In genomic region chr9:23824241-23825142, GRCh38 we compare ENCODE assay signal across 2 cellular contexts.
TF ChIP-seq lines count a peak whose summit lies in the region.

No MANE protein-coding gene starts in this region.

TF ChIP-seq in HEK293, 187 proteins besides CTCF, POLR2A, EP300 and RAD21 (continued from another document):
- TF ChIP-seq, protein P1, sequence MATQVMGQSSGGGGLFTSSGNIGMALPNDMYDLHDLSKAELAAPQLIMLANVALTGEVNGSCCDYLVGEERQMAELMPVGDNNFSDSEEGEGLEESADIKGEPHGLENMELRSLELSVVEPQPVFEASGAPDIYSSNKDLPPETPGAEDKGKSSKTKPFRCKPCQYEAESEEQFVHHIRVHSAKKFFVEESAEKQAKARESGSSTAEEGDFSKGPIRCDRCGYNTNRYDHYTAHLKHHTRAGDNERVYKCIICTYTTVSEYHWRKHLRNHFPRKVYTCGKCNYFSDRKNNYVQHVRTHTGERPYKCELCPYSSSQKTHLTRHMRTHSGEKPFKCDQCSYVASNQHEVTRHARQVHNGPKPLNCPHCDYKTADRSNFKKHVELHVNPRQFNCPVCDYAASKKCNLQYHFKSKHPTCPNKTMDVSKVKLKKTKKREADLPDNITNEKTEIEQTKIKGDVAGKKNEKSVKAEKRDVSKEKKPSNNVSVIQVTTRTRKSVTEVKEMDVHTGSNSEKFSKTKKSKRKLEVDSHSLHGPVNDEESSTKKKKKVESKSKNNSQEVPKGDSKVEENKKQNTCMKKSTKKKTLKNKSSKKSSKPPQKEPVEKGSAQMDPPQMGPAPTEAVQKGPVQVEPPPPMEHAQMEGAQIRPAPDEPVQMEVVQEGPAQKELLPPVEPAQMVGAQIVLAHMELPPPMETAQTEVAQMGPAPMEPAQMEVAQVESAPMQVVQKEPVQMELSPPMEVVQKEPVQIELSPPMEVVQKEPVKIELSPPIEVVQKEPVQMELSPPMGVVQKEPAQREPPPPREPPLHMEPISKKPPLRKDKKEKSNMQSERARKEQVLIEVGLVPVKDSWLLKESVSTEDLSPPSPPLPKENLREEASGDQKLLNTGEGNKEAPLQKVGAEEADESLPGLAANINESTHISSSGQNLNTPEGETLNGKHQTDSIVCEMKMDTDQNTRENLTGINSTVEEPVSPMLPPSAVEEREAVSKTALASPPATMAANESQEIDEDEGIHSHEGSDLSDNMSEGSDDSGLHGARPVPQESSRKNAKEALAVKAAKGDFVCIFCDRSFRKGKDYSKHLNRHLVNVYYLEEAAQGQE (tag by site-specific recombination; IDR thresholded peaks at IDR 0.05) = peak; percentile 90
- TF ChIP-seq, protein P2, sequence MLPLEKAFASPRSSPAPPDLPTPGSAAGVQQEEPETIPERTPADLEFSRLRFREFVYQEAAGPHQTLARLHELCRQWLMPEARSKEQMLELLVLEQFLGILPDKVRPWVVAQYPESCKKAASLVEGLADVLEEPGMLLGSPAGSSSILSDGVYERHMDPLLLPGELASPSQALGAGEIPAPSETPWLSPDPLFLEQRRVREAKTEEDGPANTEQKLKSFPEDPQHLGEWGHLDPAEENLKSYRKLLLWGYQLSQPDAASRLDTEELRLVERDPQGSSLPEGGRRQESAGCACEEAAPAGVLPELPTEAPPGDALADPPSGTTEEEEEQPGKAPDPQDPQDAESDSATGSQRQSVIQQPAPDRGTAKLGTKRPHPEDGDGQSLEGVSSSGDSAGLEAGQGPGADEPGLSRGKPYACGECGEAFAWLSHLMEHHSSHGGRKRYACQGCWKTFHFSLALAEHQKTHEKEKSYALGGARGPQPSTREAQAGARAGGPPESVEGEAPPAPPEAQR (tag by site-specific recombination; IDR thresholded peaks at IDR 0.05) = no peak
- 0 out of 2 replicates have a peak, but pooled peaks have one; percentile 9 for TF ChIP-seq ZNF600 (tag by site-specific recombination; IDR thresholded peaks at IDR 0.05)
- TF ChIP-seq KLF7 (tag by site-specific recombination; IDR thresholded peaks at IDR 0.05; ENCODE audit: borderline replicate concordance) = no peak
- no peak for TF ChIP-seq OVOL3 (tag by site-specific recombination; IDR thresholded peaks at IDR 0.05)
- TF ChIP-seq EGR2 (tag by site-specific recombination; IDR thresholded peaks at IDR 0.05; ENCODE audit: low read depth) = peak; percentile 87
- TF ChIP-seq, protein P3, sequence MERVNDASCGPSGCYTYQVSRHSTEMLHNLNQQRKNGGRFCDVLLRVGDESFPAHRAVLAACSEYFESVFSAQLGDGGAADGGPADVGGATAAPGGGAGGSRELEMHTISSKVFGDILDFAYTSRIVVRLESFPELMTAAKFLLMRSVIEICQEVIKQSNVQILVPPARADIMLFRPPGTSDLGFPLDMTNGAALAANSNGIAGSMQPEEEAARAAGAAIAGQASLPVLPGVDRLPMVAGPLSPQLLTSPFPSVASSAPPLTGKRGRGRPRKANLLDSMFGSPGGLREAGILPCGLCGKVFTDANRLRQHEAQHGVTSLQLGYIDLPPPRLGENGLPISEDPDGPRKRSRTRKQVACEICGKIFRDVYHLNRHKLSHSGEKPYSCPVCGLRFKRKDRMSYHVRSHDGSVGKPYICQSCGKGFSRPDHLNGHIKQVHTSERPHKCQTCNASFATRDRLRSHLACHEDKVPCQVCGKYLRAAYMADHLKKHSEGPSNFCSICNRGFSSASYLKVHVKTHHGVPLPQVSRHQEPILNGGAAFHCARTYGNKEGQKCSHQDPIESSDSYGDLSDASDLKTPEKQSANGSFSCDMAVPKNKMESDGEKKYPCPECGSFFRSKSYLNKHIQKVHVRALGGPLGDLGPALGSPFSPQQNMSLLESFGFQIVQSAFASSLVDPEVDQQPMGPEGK (tag by site-specific recombination; IDR thresholded peaks at IDR 0.05) = 0 out of 2 replicates have a peak, but pooled peaks have one; percentile 6
- TF ChIP-seq ELK4 (IDR thresholded peaks at IDR 0.05; ENCODE audit: borderline replicate concordance, low read depth, low read length) = no peak
- no peak for TF ChIP-seq ZNF701 (tag by site-specific recombination; IDR thresholded peaks at IDR 0.05)
- TF ChIP-seq ZNF335 (tag by site-specific recombination; conservative IDR thresholded peaks at IDR 0.05) = peak; percentile 19

TF ChIP-seq in WTC11, 78 proteins besides CTCF, POLR2A, EP300 and RAD21 (continued from another document):
- TF ChIP-seq ZNF532 (CRISPR knock-in tag; IDR thresholded peaks at IDR 0.05; ENCODE audit: borderline replicate concordance) (no peak), AFF4 (CRISPR knock-in tag; IDR thresholded peaks at IDR 0.05; ENCODE audit: borderline replicate concordance) (no peak), FOXK1 (CRISPR knock-in tag; IDR thresholded peaks at IDR 0.05) (peak; percentile 48; the same call in 1 of the 2 replicates)
- TF ChIP-seq, protein P4, sequence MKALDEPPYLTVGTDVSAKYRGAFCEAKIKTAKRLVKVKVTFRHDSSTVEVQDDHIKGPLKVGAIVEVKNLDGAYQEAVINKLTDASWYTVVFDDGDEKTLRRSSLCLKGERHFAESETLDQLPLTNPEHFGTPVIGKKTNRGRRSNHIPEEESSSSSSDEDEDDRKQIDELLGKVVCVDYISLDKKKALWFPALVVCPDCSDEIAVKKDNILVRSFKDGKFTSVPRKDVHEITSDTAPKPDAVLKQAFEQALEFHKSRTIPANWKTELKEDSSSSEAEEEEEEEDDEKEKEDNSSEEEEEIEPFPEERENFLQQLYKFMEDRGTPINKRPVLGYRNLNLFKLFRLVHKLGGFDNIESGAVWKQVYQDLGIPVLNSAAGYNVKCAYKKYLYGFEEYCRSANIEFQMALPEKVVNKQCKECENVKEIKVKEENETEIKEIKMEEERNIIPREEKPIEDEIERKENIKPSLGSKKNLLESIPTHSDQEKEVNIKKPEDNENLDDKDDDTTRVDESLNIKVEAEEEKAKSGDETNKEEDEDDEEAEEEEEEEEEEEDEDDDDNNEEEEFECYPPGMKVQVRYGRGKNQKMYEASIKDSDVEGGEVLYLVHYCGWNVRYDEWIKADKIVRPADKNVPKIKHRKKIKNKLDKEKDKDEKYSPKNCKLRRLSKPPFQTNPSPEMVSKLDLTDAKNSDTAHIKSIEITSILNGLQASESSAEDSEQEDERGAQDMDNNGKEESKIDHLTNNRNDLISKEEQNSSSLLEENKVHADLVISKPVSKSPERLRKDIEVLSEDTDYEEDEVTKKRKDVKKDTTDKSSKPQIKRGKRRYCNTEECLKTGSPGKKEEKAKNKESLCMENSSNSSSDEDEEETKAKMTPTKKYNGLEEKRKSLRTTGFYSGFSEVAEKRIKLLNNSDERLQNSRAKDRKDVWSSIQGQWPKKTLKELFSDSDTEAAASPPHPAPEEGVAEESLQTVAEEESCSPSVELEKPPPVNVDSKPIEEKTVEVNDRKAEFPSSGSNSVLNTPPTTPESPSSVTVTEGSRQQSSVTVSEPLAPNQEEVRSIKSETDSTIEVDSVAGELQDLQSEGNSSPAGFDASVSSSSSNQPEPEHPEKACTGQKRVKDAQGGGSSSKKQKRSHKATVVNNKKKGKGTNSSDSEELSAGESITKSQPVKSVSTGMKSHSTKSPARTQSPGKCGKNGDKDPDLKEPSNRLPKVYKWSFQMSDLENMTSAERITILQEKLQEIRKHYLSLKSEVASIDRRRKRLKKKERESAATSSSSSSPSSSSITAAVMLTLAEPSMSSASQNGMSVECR (CRISPR knock-in tag; IDR thresholded peaks at IDR 0.05; ENCODE audit: borderline replicate concordance) = peak; percentile 87
TF ChIP-seq in WTC11: peak in this region for 8.
